ENCODE assay signal across 32 cellular contexts in the genomic region with DNA sequence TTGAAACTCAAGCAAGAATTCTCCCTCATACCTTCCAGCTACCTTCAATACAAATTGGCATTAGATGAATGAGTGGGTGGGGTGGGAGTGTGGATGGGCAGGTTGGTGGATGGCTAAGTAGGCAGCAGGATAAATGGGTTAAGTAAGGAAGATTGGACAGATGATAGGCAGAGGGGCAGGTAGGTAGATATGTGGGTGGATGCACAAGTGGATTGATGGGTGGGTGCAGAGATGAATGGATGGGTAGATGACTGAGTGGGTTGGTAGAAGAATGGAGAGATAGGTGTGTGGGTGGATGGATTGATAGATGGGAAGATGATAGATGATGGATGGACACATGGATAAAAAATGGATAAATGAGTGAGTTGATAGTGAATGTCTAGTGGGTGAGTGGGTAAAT. TPM values are rescaled to one million over a fixed set of nuclear protein-coding genes. Genes with fewer than 3 reads are reported as not detected.
A peak's percentile ranks its signal among the peaks of the same experiment; 100 is the strongest.
DNase-seq lines count a peak whose midpoint lies in the region; ATAC-seq lines count a peak whose summit lies in the region.
"Had no signal": no experiment of that assay in that cellular context is flagged by ENCODE, and none has a peak within 500 bp of the region (broad histone marks: within the 10 kb centered on the region; RNA-seq: fewer than 3 reads in every experiment).

No MANE protein-coding gene starts in this region.

- intact Hi-C loops in CD4-positive, alpha-beta memory T cell (cut with micrococcal nuclease) = no loop called here

- H3K36me3 Mint-ChIP-seq in activated T-cell treated with anti-CD3 and anti-CD28 coated beads, Interleukin-2, amount 50 U/mL, for 4 hours (ENCODE audit: insufficient read depth) = peaks cover 14% of the 10 kb centered on the region
- H3K36me3 Mint-ChIP-seq in activated T-cell treated with anti-CD3 and anti-CD28 coated beads, Interleukin-2, amount 50 U/mL, for 72 hours (ENCODE audit: insufficient read depth in 2 of 2) = no peaks in the 10 kb centered on the region
- peaks cover 49 to 52% of the 10 kb centered on the region in 2 donors for H3K36me3 Mint-ChIP-seq in CD4-positive, alpha-beta memory T cell
- H3K36me3 Mint-ChIP-seq in activated T-helper 17 cell treated with anti-CD3 and anti-CD28 coated beads, Interleukin-2, amount 50 U/mL, for 72 hours (ENCODE audit: low read depth) = no peaks in the 10 kb centered on the region
- H3K36me3 Mint-ChIP-seq in naive thymus-derived CD8-positive, alpha-beta T cell = peaks cover 0 to 40% (median 25%) of the 10 kb centered on the region in 3 donors
- H3K36me3 Mint-ChIP-seq: stimulated activated effector memory CD8-positive, alpha-beta T cell treated with anti-CD3 and anti-CD28 coated beads, Interleukin-12 subunit alpha, Interleukin-12 subunit beta, amount 100 ng/mL, for 72 hours; type B pancreatic cell had no signal

- CTCF ChIA-PET in CD4-positive, alpha-beta memory T cell (lab: Charles Lee; ENCODE audit: partially characterized antibody) = interaction anchor here (40.6 to 50.4 kb wide), 2 partner anchors 5 to 14 kb away, joined by 1823 read pairs; a partner anchor contains a TSS

- no peak for DNase-seq in activated T-cell treated with anti-CD3 and anti-CD28 coated beads, Interleukin-2, amount 50 U/mL, for 4 hours
- no peak for DNase-seq in activated T-cell treated with anti-CD3 and anti-CD28 coated beads, Interleukin-2, amount 50 U/mL, for 72 hours
- no peak for DNase-seq in CD4-positive, alpha-beta memory T cell
- DNase-seq in naive thymus-derived CD8-positive, alpha-beta T cell = no peak
- no peak for DNase-seq in activated effector memory CD4-positive, alpha-beta T cell treated with Interleukin-2 at 50 U/mL for 16 hours
- DNase-seq in Kasumi-1 (lab: John Stamatoyannopoulos, UW) = no peak
- DNase-seq: ACHN; activated naive CD4-positive, alpha-beta T cell treated with anti-CD3 and anti-CD28 coated beads for 36 hours; activated T-cell treated with anti-CD3 and anti-CD28 coated beads, Interleukin-2, amount 50 U/mL, for 1 hour; C1 segment of cervical spinal cord; EL; HFFc6; Karpas-422; NCI-H146; NCI-H2107; SK-N-SH; stimulated activated CD4-positive, alpha-beta T cell treated with anti-CD3 and anti-CD28 coated beads, Interleukin-12 subunit alpha, Interleukin-12 subunit beta, amount 100 ng/mL, for 4 hours; stimulated activated CD4-positive, alpha-beta T cell treated with anti-CD3 and anti-CD28 coated beads, Interleukin-4, amount 100 ng/mL, for 24 hours; T-helper 9 cell had no signal

- H3K27ac ChIP-seq in CD4-positive, alpha-beta memory T cell (ENCODE audit: low read depth, low read length) = no peak overlapping the region
- H3K27ac ChIP-seq: gastroesophageal sphincter, hepatocyte, HL-60, prostate gland, VCaP had no signal

- H3K36me3 ChIP-seq in CD4-positive, alpha-beta memory T cell (ENCODE audit: insufficient read depth, low read length) = no peaks in the 10 kb centered on the region
- H3K36me3 ChIP-seq: gastroesophageal sphincter had no signal

- no peaks in the 10 kb centered on the region for H3K9me3 Mint-ChIP-seq in activated T-cell treated with anti-CD3 and anti-CD28 coated beads, Interleukin-2, amount 50 U/mL, for 4 hours
- H3K9me3 Mint-ChIP-seq in activated T-cell treated with anti-CD3 and anti-CD28 coated beads, Interleukin-2, amount 50 U/mL, for 72 hours = no peaks in the 10 kb centered on the region
- peaks cover 0 to 4% (median 0%) of the 10 kb centered on the region in 8 donors for H3K9me3 Mint-ChIP-seq in CD4-positive, alpha-beta memory T cell
- no peaks in the 10 kb centered on the region for H3K9me3 Mint-ChIP-seq in activated T-helper 17 cell treated with anti-CD3 and anti-CD28 coated beads, Interleukin-2, amount 50 U/mL, for 72 hours
- H3K9me3 Mint-ChIP-seq in naive thymus-derived CD8-positive, alpha-beta T cell = no peaks in the 10 kb centered on the region
- H3K9me3 Mint-ChIP-seq: activated naive CD4-positive, alpha-beta T cell treated with anti-CD3 and anti-CD28 coated beads for 36 hours; HFFc6; memory B cell; stimulated activated effector memory CD8-positive, alpha-beta T cell treated with anti-CD3 and anti-CD28 coated beads, Interleukin-12 subunit alpha, Interleukin-12 subunit beta, amount 100 ng/mL, for 72 hours; type B pancreatic cell had no signal

- POLR2A ChIA-PET in CD4-positive, alpha-beta memory T cell (lab: Charles Lee; ENCODE audit: partially characterized antibody) = no interaction called here
- POLR2A ChIA-PET in naive thymus-derived CD8-positive, alpha-beta T cell (lab: Charles Lee) = interaction anchor here (0.5 to 9.5 kb wide), 3 partner anchors 27 to 370 kb away, joined by 3 to 89 read pairs (median 4); a partner anchor contains a TSS

- H3K27ac Mint-ChIP-seq in activated T-cell treated with anti-CD3 and anti-CD28 coated beads, Interleukin-2, amount 50 U/mL, for 72 hours = no peak overlapping the region
- H3K27ac Mint-ChIP-seq in CD4-positive, alpha-beta memory T cell = peak overlapping the region; percentile 69 to 97 (median 93)
- H3K27ac Mint-ChIP-seq in activated T-helper 17 cell treated with anti-CD3 and anti-CD28 coated beads, Interleukin-2, amount 50 U/mL, for 72 hours = peak overlapping the region; percentile 35
- H3K27ac Mint-ChIP-seq in naive thymus-derived CD8-positive, alpha-beta T cell = peak overlapping the region; percentile 79 to 97 (median 90)
- H3K27ac Mint-ChIP-seq: activated naive CD4-positive, alpha-beta T cell treated with anti-CD3 and anti-CD28 coated beads for 36 hours; HFFc6; memory B cell; type B pancreatic cell had no signal

- no peaks in the 10 kb centered on the region for H3K9me3 ChIP-seq in CD4-positive, alpha-beta memory T cell (ENCODE audit: control insufficient read depth in 1 of 2, low read length in 2 of 2)
- H3K9me3 ChIP-seq: gastroesophageal sphincter, prostate gland, SK-N-SH had no signal

- no peaks in the 10 kb centered on the region for H3K27me3 Mint-ChIP-seq in activated T-cell treated with anti-CD3 and anti-CD28 coated beads, Interleukin-2, amount 50 U/mL, for 4 hours (ENCODE audit: low read depth)
- H3K27me3 Mint-ChIP-seq in activated T-cell treated with anti-CD3 and anti-CD28 coated beads, Interleukin-2, amount 50 U/mL, for 72 hours (ENCODE audit: low read depth) = no peaks in the 10 kb centered on the region
- no peaks in the 10 kb centered on the region for H3K27me3 Mint-ChIP-seq in CD4-positive, alpha-beta memory T cell
- no peaks in the 10 kb centered on the region for H3K27me3 Mint-ChIP-seq in activated T-helper 17 cell treated with anti-CD3 and anti-CD28 coated beads, Interleukin-2, amount 50 U/mL, for 72 hours
- H3K27me3 Mint-ChIP-seq in naive thymus-derived CD8-positive, alpha-beta T cell = no peaks in the 10 kb centered on the region

- ATAC-seq in activated T-cell treated with anti-CD3 and anti-CD28 coated beads, Interleukin-2, amount 50 U/mL, for 4 hours = no peak
- ATAC-seq in activated T-cell treated with anti-CD3 and anti-CD28 coated beads, Interleukin-2, amount 50 U/mL, for 72 hours (replicated peaks in 1 of 2) = no peak
- ATAC-seq in activated T-helper 17 cell treated with anti-CD3 and anti-CD28 coated beads, Interleukin-2, amount 50 U/mL, for 72 hours (replicated peaks) = no peak
- ATAC-seq in naive thymus-derived CD8-positive, alpha-beta T cell = no peak
- no peak for ATAC-seq in HG02938 (IDR thresholded peaks at IDR 0.05; ENCODE audit: unreplicated experiment)
- ATAC-seq: gastroesophageal sphincter; sciatic nerve; stimulated activated effector memory CD8-positive, alpha-beta T cell treated with anti-CD3 and anti-CD28 coated beads, Interleukin-12 subunit alpha, Interleukin-12 subunit beta, amount 100 ng/mL, for 72 hours had no signal

- H3K4me1 Mint-ChIP-seq in activated T-cell treated with anti-CD3 and anti-CD28 coated beads, Interleukin-2, amount 50 U/mL, for 4 hours (ENCODE audit: low read depth) = peaks cover 85% of the 10 kb centered on the region
- H3K4me1 Mint-ChIP-seq in activated T-cell treated with anti-CD3 and anti-CD28 coated beads, Interleukin-2, amount 50 U/mL, for 72 hours (ENCODE audit: low read depth) = peaks cover 57% of the 10 kb centered on the region
- H3K4me1 Mint-ChIP-seq in CD4-positive, alpha-beta memory T cell = peaks cover 65 to 99% (median 85%) of the 10 kb centered on the region in 4 donors
- peaks cover 54% of the 10 kb centered on the region for H3K4me1 Mint-ChIP-seq in activated T-helper 17 cell treated with anti-CD3 and anti-CD28 coated beads, Interleukin-2, amount 50 U/mL, for 72 hours
- peaks cover 51 to 100% (median 90%) of the 10 kb centered on the region in 4 donors for H3K4me1 Mint-ChIP-seq in naive thymus-derived CD8-positive, alpha-beta T cell

- peak overlapping the region; percentile 42 for H3K4me3 Mint-ChIP-seq in activated T-cell treated with anti-CD3 and anti-CD28 coated beads, Interleukin-2, amount 50 U/mL, for 4 hours
- peak overlapping the region in 1 of 2 donors; percentile 6 for H3K4me3 Mint-ChIP-seq in activated T-cell treated with anti-CD3 and anti-CD28 coated beads, Interleukin-2, amount 50 U/mL, for 72 hours
- H3K4me3 Mint-ChIP-seq in CD4-positive, alpha-beta memory T cell = peak overlapping the region; percentile 51 to 86 (median 60)
- peak overlapping the region; percentile 69 for H3K4me3 Mint-ChIP-seq in activated T-helper 17 cell treated with anti-CD3 and anti-CD28 coated beads, Interleukin-2, amount 50 U/mL, for 72 hours
- H3K4me3 Mint-ChIP-seq in naive thymus-derived CD8-positive, alpha-beta T cell = peak overlapping the region; percentile 41 to 82 (median 63)
- H3K4me3 Mint-ChIP-seq: activated naive CD4-positive, alpha-beta T cell treated with anti-CD3 and anti-CD28 coated beads for 36 hours; HFFc6; stimulated activated effector memory CD8-positive, alpha-beta T cell treated with anti-CD3 and anti-CD28 coated beads, Interleukin-12 subunit alpha, Interleukin-12 subunit beta, amount 100 ng/mL, for 72 hours; type B pancreatic cell had no signal

- peak overlapping the region; percentile 0 to 4 for H3K4me3 ChIP-seq in CD4-positive, alpha-beta memory T cell (ENCODE audit: low read length in 2 of 2)
- H3K4me3 ChIP-seq: gastroesophageal sphincter, hepatocyte, prostate gland had no signal

- peaks cover 93% of the 10 kb centered on the region for H3K4me1 ChIP-seq in CD4-positive, alpha-beta memory T cell (ENCODE audit: insufficient read depth, low read length)
- H3K4me1 ChIP-seq: gastroesophageal sphincter, prostate gland had no signal

- no peaks in the 10 kb centered on the region for H3K27me3 ChIP-seq in CD4-positive, alpha-beta memory T cell (ENCODE audit: insufficient read depth, low read length)
- H3K27me3 ChIP-seq: gastroesophageal sphincter, hepatocyte had no signal

RNA-seq across cellular contexts. Expression of a gene that starts 27.6 kb away (rescaled TPM):
- 1 to 10 TPM; 2.2 to 4.7 (median 4.6) TPM for total RNA-seq in activated T-cell treated with anti-CD3 and anti-CD28 coated beads, Interleukin-2, amount 50 U/mL, for 4 hours
- 1 to 10 TPM; 5.6 to 6.6 TPM for total RNA-seq in activated T-cell treated with anti-CD3 and anti-CD28 coated beads, Interleukin-2, amount 50 U/mL, for 72 hours
- total RNA-seq in CD4-positive, alpha-beta memory T cell = 100 to 1,000 TPM in 1 of 2 experiments, 10 to 100 TPM in 1; 93.6 to 104 TPM
- 10 to 100 TPM; 23.1 to 30.4 TPM for polyA plus RNA-seq in CD4-positive, alpha-beta memory T cell
- total RNA-seq in activated T-helper 17 cell treated with anti-CD3 and anti-CD28 coated beads, Interleukin-2, amount 50 U/mL, for 72 hours = 10 to 100 TPM in 1 of 2 donors, 1 to 10 TPM in 1; 1.9 to 12.1 TPM
- total RNA-seq in naive thymus-derived CD8-positive, alpha-beta T cell = 100 to 1,000 TPM; 122 TPM
- polyA plus RNA-seq in naive thymus-derived CD8-positive, alpha-beta T cell = 10 to 100 TPM; 16.2 to 40.3 (median 28.8) TPM
- total RNA-seq: dermis microvascular lymphatic vessel endothelial cell, HFFc6, NCI-H460 had no signal
- polyA plus RNA-seq: SK-N-SH had no signal

RNA-seq across cellular contexts. Expression of a gene that starts 51.7 kb away (rescaled TPM):
- total RNA-seq in activated T-cell treated with anti-CD3 and anti-CD28 coated beads, Interleukin-2, amount 50 U/mL, for 4 hours = 10 to 100 TPM; 32.0 to 35.3 (median 35.1) TPM
- total RNA-seq in activated T-cell treated with anti-CD3 and anti-CD28 coated beads, Interleukin-2, amount 50 U/mL, for 72 hours = 10 to 100 TPM; 60.6 to 66.4 TPM
- 10 to 100 TPM; 55.8 to 56.6 TPM for total RNA-seq in CD4-positive, alpha-beta memory T cell
- 10 to 100 TPM; 53.1 to 70.3 TPM for polyA plus RNA-seq in CD4-positive, alpha-beta memory T cell
- 10 to 100 TPM; 32.3 to 46.9 TPM for total RNA-seq in activated T-helper 17 cell treated with anti-CD3 and anti-CD28 coated beads, Interleukin-2, amount 50 U/mL, for 72 hours
- total RNA-seq in naive thymus-derived CD8-positive, alpha-beta T cell = 10 to 100 TPM; 40.6 to 47.6 TPM
- polyA plus RNA-seq in naive thymus-derived CD8-positive, alpha-beta T cell = 10 to 100 TPM; 33.9 to 39.3 (median 38.2) TPM

Comparison
In these comparisons a context has a peak if more than half of its experiments do, and no peak if none do; other contexts are left out.
1. RNA of a gene that starts 27.6 kb away (total RNA-seq): 122 TPM in naive thymus-derived CD8-positive, alpha-beta T cell and 93.6 to 104 TPM in CD4-positive, alpha-beta memory T cell; 1.9 to 12.1 TPM in activated T-helper 17 cell treated with anti-CD3 and anti-CD28 coated beads, Interleukin-2, amount 50 U/mL, for 72 hours, 5.6 to 6.6 TPM in activated T-cell treated with anti-CD3 and anti-CD28 coated beads, Interleukin-2, amount 50 U/mL, for 72 hours and 2.2 to 4.7 TPM in activated T-cell treated with anti-CD3 and anti-CD28 coated beads, Interleukin-2, amount 50 U/mL, for 4 hours; every median in the first group is over 4 times any median in the second.